Comparison of ENCODE assay signal across 1 cellular context in genomic region chrX:786441-786881, GRCh38.
TF ChIP-seq lines count a peak whose summit lies in the region.

No MANE protein-coding gene starts in this region.

TF ChIP-seq in H1, 55 proteins besides CTCF, POLR2A, EP300 and RAD21 (continued from another document):
- no peak for TF ChIP-seq TCF12 (IDR thresholded peaks at IDR 0.05; ENCODE audit: low read depth, low read length)
- TF ChIP-seq EGR1 (IDR thresholded peaks at IDR 0.05; ENCODE audit: borderline replicate concordance, low read depth, low read length), result no peak
- TF ChIP-seq RFX5 (IDR thresholded peaks at IDR 0.05; ENCODE audit: borderline replicate concordance, low read depth, low read length), result no peak
- no peak for TF ChIP-seq FOSL1 (IDR thresholded peaks at IDR 0.05; ENCODE audit: insufficient read depth, low read depth, low read length)
- TF ChIP-seq CHD7 (IDR thresholded peaks at IDR 0.05; ENCODE audit: insufficient replicate concordance, low read length), result no peak
- TF ChIP-seq PHF8 (conservative IDR thresholded peaks at IDR 0.05; ENCODE audit: low read depth, low read length), result no peak
- no peak for TF ChIP-seq NANOG (IDR thresholded peaks at IDR 0.05; ENCODE audit: insufficient read depth, low read depth, low read length, poor library complexity, severe bottlenecking)
